In genomic region chr3:10115326-10116137, GRCh38 we compare ENCODE assay signal across 9 cellular contexts.
DNase-seq lines count a peak whose midpoint lies in the region; ATAC-seq, FAIRE-seq and TF ChIP-seq lines count a peak whose summit lies in the region.
"Had no signal": no experiment of that assay in that cellular context is flagged by ENCODE, and none has a peak within 500 bp of the region (broad histone marks: within the 10 kb centered on the region; RNA-seq: fewer than 3 reads in every experiment).

Gene BRK1 (plus strand): TSS chr3:10115675. CDS start chr3:10115702, 27 bp downstream.

- no peak for TF ChIP-seq CTCF in AG09309 (IDR thresholded peaks at IDR 0.05; ENCODE audit: control insufficient read depth, insufficient read depth, low read depth, low read length, missing control alignments)

- peak within 1 kb of the TSS; percentile 92 for H3K4me3 Mint-ChIP-seq in central memory CD8-positive, alpha-beta T cell

- H3K36me3 Mint-ChIP-seq in central memory CD8-positive, alpha-beta T cell (ENCODE audit: insufficient read depth) = peaks cover 16% of the 10 kb centered on the region

- no peaks in the 10 kb centered on the region for H3K9me3 Mint-ChIP-seq in central memory CD8-positive, alpha-beta T cell

- peaks cover 33% of the 10 kb centered on the region for H3K4me1 Mint-ChIP-seq in central memory CD8-positive, alpha-beta T cell

- H3K27me3 Mint-ChIP-seq in central memory CD8-positive, alpha-beta T cell = no peaks in the 10 kb centered on the region

- H3K27ac Mint-ChIP-seq in central memory CD8-positive, alpha-beta T cell (ENCODE audit: low read depth) = peak within 1 kb of the TSS; percentile 98

- ATAC-seq in GM19025 (IDR thresholded peaks at IDR 0.05; ENCODE audit: low read depth, unreplicated experiment) (peak; percentile 92), HG03342 (IDR thresholded peaks at IDR 0.05; ENCODE audit: unreplicated experiment) (peak; percentile 95)
- peak; percentile 100 for ATAC-seq in central memory CD8-positive, alpha-beta T cell (replicated peaks; ENCODE audit: extremely low read depth, poor library complexity, severe bottlenecking)

- DNase-seq in AG09309 (ENCODE audit: low read depth) = peak; percentile 85
- peak; percentile 85 to 94 for DNase-seq in NCI-H446 (lab: John Stamatoyannopoulos, UW)
- DNase-seq in activated CD4-positive, CD25-positive, alpha-beta regulatory T cell treated with anti-CD3 and anti-CD28 coated beads, Interleukin-2, amount 50 U/mL, for 16 hours (ENCODE audit: low read depth, low spot score) = peak; percentile 88
- peak; percentile 76 to 87 for DNase-seq in central memory CD8-positive, alpha-beta T cell (ENCODE audit: low spot score in 2 of 2)
- peak; percentile 90 for DNase-seq in stimulated activated CD4-positive, alpha-beta T cell treated with anti-CD3 and anti-CD28 coated beads, Interleukin-12 subunit alpha, Interleukin-12 subunit beta, amount 100 ng/mL, for 4 hours

- peak within 1 kb of the TSS; percentile 95 for H3K4me3 ChIP-seq in AG09309 (ENCODE audit: control insufficient read depth, low read depth, low read length)

- FAIRE-seq in islet of Langerhans (lab: Jason Lieb, UNC) = peak; percentile 45
- FAIRE-seq: colon had no signal

Comparison
In these comparisons a context has a peak if more than half of its experiments do, and no peak if none do; other contexts are left out.
1. Peak in every context shown above with its lines: DNase-seq, ATAC-seq and H3K4me3 ChIP-seq.